In genomic region chr6:32982084-32982701, GRCh38 we compare ENCODE assay signal across 9 cellular contexts. TPM values are rescaled to one million over a fixed set of nuclear protein-coding genes. Genes with fewer than 3 reads are reported as not detected.
DNase-seq lines count a peak whose midpoint lies in the region; ATAC-seq lines count a peak whose summit lies in the region.
"Had no signal": no experiment of that assay in that cellular context is flagged by ENCODE, and none has a peak within 500 bp of the region (broad histone marks: within the 10 kb centered on the region; RNA-seq: fewer than 3 reads in every experiment).

No MANE protein-coding gene starts in this region.

- H3K36me3 Mint-ChIP-seq in activated T-cell treated with anti-CD3 and anti-CD28 coated beads, Interleukin-2, amount 50 U/mL, for 72 hours (ENCODE audit: insufficient read depth in 2 of 2): peaks cover 18 to 41% of the 10 kb centered on the region in 2 donors
- peaks cover 54% of the 10 kb centered on the region for H3K36me3 Mint-ChIP-seq in central memory CD8-positive, alpha-beta T cell (ENCODE audit: insufficient read depth)
- H3K36me3 Mint-ChIP-seq in stimulated activated naive B cell treated with anti-CD40 and anti-IgM and Interleukin-4, amounts not matched to agents 10 μg/mL and 1 μg/mL and 100 μg/mL, for 72 hours: peaks cover 42 to 50% of the 10 kb centered on the region in 2 donors

- peaks cover 50% of the 10 kb centered on the region for H3K4me1 Mint-ChIP-seq in activated T-cell treated with anti-CD3 and anti-CD28 coated beads, Interleukin-2, amount 50 U/mL, for 72 hours (ENCODE audit: low read depth)
- peaks cover 53% of the 10 kb centered on the region for H3K4me1 Mint-ChIP-seq in central memory CD8-positive, alpha-beta T cell
- peaks cover 25 to 62% of the 10 kb centered on the region in 2 donors for H3K4me1 Mint-ChIP-seq in stimulated activated naive B cell treated with anti-CD40 and anti-IgM and Interleukin-4, amounts not matched to agents 10 μg/mL and 1 μg/mL and 100 μg/mL, for 72 hours

- no peak overlapping the region for H3K4me3 Mint-ChIP-seq in activated T-cell treated with anti-CD3 and anti-CD28 coated beads, Interleukin-2, amount 50 U/mL, for 72 hours
- H3K4me3 Mint-ChIP-seq in central memory CD8-positive, alpha-beta T cell: no peak overlapping the region
- peak overlapping the region in 1 of 2 donors; percentile 48 for H3K4me3 Mint-ChIP-seq in stimulated activated naive B cell treated with anti-CD40 and anti-IgM and Interleukin-4, amounts not matched to agents 10 μg/mL and 1 μg/mL and 100 μg/mL, for 72 hours

- no peak for DNase-seq in activated T-cell treated with anti-CD3 and anti-CD28 coated beads, Interleukin-2, amount 50 U/mL, for 72 hours
- DNase-seq in activated T-cell treated with anti-CD3 and anti-CD28 coated beads for 4 hours: no peak
- peak; percentile 74 for DNase-seq in NCI-H510A (lab: John Stamatoyannopoulos, UW)
- no peak for DNase-seq in central memory CD8-positive, alpha-beta T cell (ENCODE audit: low spot score in 2 of 2)
- no peak for DNase-seq in stimulated activated naive B cell treated with anti-CD40 and anti-IgM and Interleukin-4, amounts not matched to agents 10 μg/mL and 1 μg/mL and 100 μg/mL, for 72 hours
- DNase-seq in activated gamma-delta T cell treated with Interleukin-2 at 50 U/mL for 16 hours: no peak
- DNase-seq in COLO829 (ENCODE audit: low spot score): no peak
- no peak for DNase-seq in mucosa of gallbladder (ENCODE audit: low spot score)
- DNase-seq: COR-L47 had no signal

- H3K9me3 Mint-ChIP-seq in activated T-cell treated with anti-CD3 and anti-CD28 coated beads, Interleukin-2, amount 50 U/mL, for 72 hours: no peaks in the 10 kb centered on the region
- no peaks in the 10 kb centered on the region for H3K9me3 Mint-ChIP-seq in central memory CD8-positive, alpha-beta T cell
- no peaks in the 10 kb centered on the region for H3K9me3 Mint-ChIP-seq in stimulated activated naive B cell treated with anti-CD40 and anti-IgM and Interleukin-4, amounts not matched to agents 10 μg/mL and 1 μg/mL and 100 μg/mL, for 72 hours

- ATAC-seq in activated T-cell treated with anti-CD3 and anti-CD28 coated beads, Interleukin-2, amount 50 U/mL, for 72 hours (replicated peaks in 1 of 2): no peak
- ATAC-seq in central memory CD8-positive, alpha-beta T cell (replicated peaks; ENCODE audit: extremely low read depth, poor library complexity, severe bottlenecking): no peak
- ATAC-seq in stimulated activated naive B cell treated with anti-CD40 and anti-IgM and Interleukin-4, amounts not matched to agents 10 μg/mL and 1 μg/mL and 100 μg/mL, for 72 hours (replicated peaks): no peak

- H3K27ac Mint-ChIP-seq in activated T-cell treated with anti-CD3 and anti-CD28 coated beads, Interleukin-2, amount 50 U/mL, for 72 hours: peak overlapping the region; percentile 86
- H3K27ac Mint-ChIP-seq in central memory CD8-positive, alpha-beta T cell (ENCODE audit: low read depth): peak overlapping the region; percentile 11
- peak overlapping the region; percentile 83 for H3K27ac Mint-ChIP-seq in stimulated activated naive B cell treated with anti-CD40 and anti-IgM and Interleukin-4, amounts not matched to agents 10 μg/mL and 1 μg/mL and 100 μg/mL, for 72 hours

- no peaks in the 10 kb centered on the region for H3K27me3 Mint-ChIP-seq in activated T-cell treated with anti-CD3 and anti-CD28 coated beads, Interleukin-2, amount 50 U/mL, for 72 hours (ENCODE audit: low read depth)
- H3K27me3 Mint-ChIP-seq in central memory CD8-positive, alpha-beta T cell: no peaks in the 10 kb centered on the region
- no peaks in the 10 kb centered on the region for H3K27me3 Mint-ChIP-seq in stimulated activated naive B cell treated with anti-CD40 and anti-IgM and Interleukin-4, amounts not matched to agents 10 μg/mL and 1 μg/mL and 100 μg/mL, for 72 hours

RNA-seq across cellular contexts. Expression of gene BRD2, which starts 13.8 kb away (rescaled TPM):
- total RNA-seq in activated T-cell treated with anti-CD3 and anti-CD28 coated beads, Interleukin-2, amount 50 U/mL, for 72 hours: 100 to 1,000 TPM; 238 to 291 TPM
- total RNA-seq in mucosa of gallbladder: 150 TPM

RNA-seq across cellular contexts. Expression of gene HLA-DOA, which starts 27.2 kb away (rescaled TPM):
- 1 to 10 TPM; 3.1 to 3.9 TPM for total RNA-seq in activated T-cell treated with anti-CD3 and anti-CD28 coated beads, Interleukin-2, amount 50 U/mL, for 72 hours
- total RNA-seq in mucosa of gallbladder: 8.4 TPM

RNA-seq across cellular contexts. Expression of gene HLA-DMA, which starts 29.3 kb away (rescaled TPM):
- total RNA-seq in activated T-cell treated with anti-CD3 and anti-CD28 coated beads, Interleukin-2, amount 50 U/mL, for 72 hours: 10 to 100 TPM; 19.4 to 20.2 TPM
- 68.2 TPM for total RNA-seq in mucosa of gallbladder

RNA-seq across cellular contexts. Expression of gene HLA-DMB, which starts 41.4 kb away (rescaled TPM):
- total RNA-seq in activated T-cell treated with anti-CD3 and anti-CD28 coated beads, Interleukin-2, amount 50 U/mL, for 72 hours: 1 to 10 TPM; 3.4 to 3.6 TPM
- total RNA-seq in mucosa of gallbladder: 43.2 TPM

Comparison
In these comparisons a context has a peak if more than half of its experiments do, and no peak if none do; other contexts are left out.
1. H3K27ac Mint-ChIP-seq: peak in every context shown above with its lines; median percentile 86 in activated T-cell treated with anti-CD3 and anti-CD28 coated beads, Interleukin-2, amount 50 U/mL, for 72 hours; 83 in stimulated activated naive B cell treated with anti-CD40 and anti-IgM and Interleukin-4, amounts not matched to agents 10 μg/mL and 1 μg/mL and 100 μg/mL, for 72 hours; 11 in central memory CD8-positive, alpha-beta T cell.